ENCODE assay signal across 17 cellular contexts in the genomic region with DNA sequence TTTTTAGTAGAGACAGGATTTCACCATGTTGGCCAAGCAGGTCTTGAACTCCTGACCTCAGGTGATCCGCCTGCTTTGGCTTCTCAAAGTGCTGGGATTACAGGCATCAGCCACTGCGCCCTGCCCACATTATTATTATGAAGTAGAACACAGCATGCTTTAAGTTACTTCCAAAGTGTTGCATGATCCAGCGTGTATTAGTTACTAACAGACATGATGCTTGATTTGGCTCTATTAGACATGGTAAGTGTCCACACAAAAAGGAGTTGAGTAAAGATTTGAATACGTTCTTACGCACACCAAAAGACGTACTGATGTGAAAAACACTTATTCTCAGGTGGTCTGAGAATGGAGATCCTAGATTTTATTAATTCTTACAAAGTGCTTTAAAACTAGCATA. TPM values are rescaled to one million over a fixed set of nuclear protein-coding genes. Genes with fewer than 3 reads are reported as not detected.
DNase-seq lines count a peak whose midpoint lies in the region; ATAC-seq and TF ChIP-seq lines count a peak whose summit lies in the region.
"Had no signal": no experiment of that assay in that cellular context is flagged by ENCODE, and none has a peak within 500 bp of the region (broad histone marks: within the 10 kb centered on the region; RNA-seq: fewer than 3 reads in every experiment).

No MANE protein-coding gene starts in this region.

- H3K27me3 Mint-ChIP-seq in central memory CD8-positive, alpha-beta T cell: no peaks in the 10 kb centered on the region
- H3K27me3 Mint-ChIP-seq: B cell; CD4-positive, alpha-beta T cell had no signal

- no peak overlapping the region for H3K9ac ChIP-seq in SK-N-SH
- H3K9ac ChIP-seq: BLaER1 treated with 17β-estradiol and CSF1 and Interleukin-3, amounts not matched to agents 10 nM and 100 nM had no signal

- ATAC-seq in SK-N-SH treated with all-trans-retinoic acid at 6 μM for 48 hours: no peak
- ATAC-seq in central memory CD8-positive, alpha-beta T cell (replicated peaks; ENCODE audit: extremely low read depth, poor library complexity, severe bottlenecking): no peak
- ATAC-seq in GM19395 (IDR thresholded peaks at IDR 0.05; ENCODE audit: unreplicated experiment): no peak
- ATAC-seq: A549; CD8-positive, alpha-beta T cell had no signal

- no peaks in the 10 kb centered on the region for H3K36me3 ChIP-seq in SK-N-SH (replicated peaks in 1 of 2; ENCODE audit: control insufficient read depth in 1 of 2, insufficient read depth in 2 of 2, low read length in 1 of 2)
- H3K36me3 ChIP-seq: BLaER1 treated with 17β-estradiol and CSF1 and Interleukin-3, amounts not matched to agents 10 nM and 100 nM had no signal

- no peak overlapping the region for H3K4me3 ChIP-seq in SK-N-SH (ENCODE audit: low read depth in 2 of 2, low read length in 1 of 2)
- H3K4me3 ChIP-seq: A549; BLaER1 treated with 17β-estradiol and CSF1 and Interleukin-3, amounts not matched to agents 10 nM and 100 nM had no signal

- H3K9me2 ChIP-seq in SK-N-SH: no peaks in the 10 kb centered on the region

- POLR2A ChIA-PET in SK-N-SH (lab: Yijun Ruan, JAX): no interaction called here

- DNase-seq in SK-N-SH (no peak), medulla oblongata (ENCODE audit: extremely low spot score) (no peak)
- DNase-seq in central memory CD8-positive, alpha-beta T cell (ENCODE audit: low spot score in 2 of 2): no peak
- DNase-seq: AML-193; Caco-2; Calu3; CD4-positive, alpha-beta T cell; CD8-positive, alpha-beta T cell; DMS79 treated with DMSO at 0.1 percent for 48 hours; GF-D8 had no signal

- no peaks in the 10 kb centered on the region for H3K36me3 Mint-ChIP-seq in central memory CD8-positive, alpha-beta T cell (ENCODE audit: insufficient read depth)
- H3K36me3 Mint-ChIP-seq: CD8-positive, alpha-beta T cell had no signal

- TF ChIP-seq RAD21 in SK-N-SH (IDR thresholded peaks at IDR 0.05; ENCODE audit: low read length): no peak

- H3F3A ChIP-seq in SK-N-SH (replicated peaks; ENCODE audit: insufficient read depth): peaks cover 3% of the 10 kb centered on the region

- H3K27ac Mint-ChIP-seq in central memory CD8-positive, alpha-beta T cell (ENCODE audit: low read depth): peak overlapping the region; percentile 32
- H3K27ac Mint-ChIP-seq: B cell; CD4-positive, alpha-beta T cell; CD8-positive, alpha-beta T cell had no signal

- no peaks in the 10 kb centered on the region for H4K20me1 ChIP-seq in SK-N-SH (ENCODE audit: insufficient read depth)
- H4K20me1 ChIP-seq: BLaER1 treated with 17β-estradiol and CSF1 and Interleukin-3, amounts not matched to agents 10 nM and 100 nM had no signal

- TF ChIP-seq EP300 in SK-N-SH (IDR thresholded peaks at IDR 0.05; ENCODE audit: borderline replicate concordance in 1 of 2, low read depth in 1 of 2, low read length in 1 of 2): no peak

- H3K9me3 Mint-ChIP-seq in central memory CD8-positive, alpha-beta T cell: peaks cover 5% of the 10 kb centered on the region
- H3K9me3 Mint-ChIP-seq: CD4-positive, alpha-beta T cell had no signal

- H2AFZ ChIP-seq in SK-N-SH (ENCODE audit: low read depth): no peak overlapping the region

- H3K27me3 ChIP-seq in SK-N-SH (ENCODE audit: insufficient read depth): no peaks in the 10 kb centered on the region
- H3K27me3 ChIP-seq: BLaER1 treated with 17β-estradiol and CSF1 and Interleukin-3, amounts not matched to agents 10 nM and 100 nM had no signal

- no peaks in the 10 kb centered on the region for H3K4me1 Mint-ChIP-seq in central memory CD8-positive, alpha-beta T cell

- no peaks in the 10 kb centered on the region for H3K9me3 ChIP-seq in SK-N-SH
- H3K9me3 ChIP-seq: A549; BLaER1 treated with 17β-estradiol and CSF1 and Interleukin-3, amounts not matched to agents 10 nM and 100 nM had no signal

- WGBS in SK-N-SH (ENCODE audit: low lambda C conversion rate): 92% methylated on average over 6 of the region's 6 CpGs

- CTCF ChIA-PET in SK-N-SH (lab: Yijun Ruan, JAX): interaction anchor here (0.7 to 1.1 kb wide), 2 partner anchors 17 to 167 kb away, joined by 3 read pairs; no protein-coding TSS in a partner anchor

- H3K79me2 ChIP-seq in SK-N-SH (ENCODE audit: insufficient read depth): no peaks in the 10 kb centered on the region

- peaks cover 12 to 19% of the 10 kb centered on the region in 2 experiments; a peak in 3 of 4 replicates for H3K4me1 ChIP-seq in SK-N-SH (ENCODE audit: control insufficient read depth in 1 of 2, insufficient read depth in 2 of 2, low read depth in 1 of 2, low read length in 1 of 2)
- H3K4me1 ChIP-seq: BLaER1 treated with 17β-estradiol and CSF1 and Interleukin-3, amounts not matched to agents 10 nM and 100 nM had no signal

- no peak overlapping the region for H3K4me3 Mint-ChIP-seq in central memory CD8-positive, alpha-beta T cell
- H3K4me3 Mint-ChIP-seq: B cell; CD4-positive, alpha-beta T cell; CD8-positive, alpha-beta T cell had no signal

- TF ChIP-seq CTCF in SK-N-SH (IDR thresholded peaks at IDR 0.05): no peak

- H3K4me2 ChIP-seq in SK-N-SH: no peak overlapping the region
- H3K4me2 ChIP-seq: A549; BLaER1 treated with 17β-estradiol and CSF1 and Interleukin-3, amounts not matched to agents 10 nM and 100 nM had no signal

- H3K27ac ChIP-seq in SK-N-SH (ENCODE audit: low read depth in 2 of 2, low read length in 1 of 2): no peak overlapping the region
- H3K27ac ChIP-seq: 22Rv1; A549; BLaER1 treated with 17β-estradiol and CSF1 and Interleukin-3, amounts not matched to agents 10 nM and 100 nM; C4-2B had no signal

TF ChIP-seq in SK-N-SH treated with all-trans-retinoic acid at 6 μM for 48 hours, 23 proteins besides CTCF, POLR2A, EP300 and RAD21:
- TF ChIP-seq ZNF70 (CRISPR knock-in tag; IDR thresholded peaks at IDR 0.05) (peak; percentile 65; the same call in 1 of the 2 replicates), RARB (CRISPR knock-in tag; IDR thresholded peaks at IDR 0.05) (no peak)

TF ChIP-seq in SK-N-SH, 30 proteins besides CTCF, POLR2A, EP300 and RAD21 (continues in another document):
- TF ChIP-seq, protein P1, sequence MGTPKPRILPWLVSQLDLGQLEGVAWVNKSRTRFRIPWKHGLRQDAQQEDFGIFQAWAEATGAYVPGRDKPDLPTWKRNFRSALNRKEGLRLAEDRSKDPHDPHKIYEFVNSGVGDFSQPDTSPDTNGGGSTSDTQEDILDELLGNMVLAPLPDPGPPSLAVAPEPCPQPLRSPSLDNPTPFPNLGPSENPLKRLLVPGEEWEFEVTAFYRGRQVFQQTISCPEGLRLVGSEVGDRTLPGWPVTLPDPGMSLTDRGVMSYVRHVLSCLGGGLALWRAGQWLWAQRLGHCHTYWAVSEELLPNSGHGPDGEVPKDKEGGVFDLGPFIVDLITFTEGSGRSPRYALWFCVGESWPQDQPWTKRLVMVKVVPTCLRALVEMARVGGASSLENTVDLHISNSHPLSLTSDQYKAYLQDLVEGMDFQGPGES (IDR thresholded peaks at IDR 0.05; ENCODE audit: low read depth, low read length): no peak
- TF ChIP-seq RXRA (IDR thresholded peaks at IDR 0.05; ENCODE audit: borderline replicate concordance, low read depth) (no peak), TEAD4 (IDR thresholded peaks at IDR 0.05; ENCODE audit: borderline replicate concordance, insufficient read depth) (no peak), MXI1 (IDR thresholded peaks at IDR 0.05; ENCODE audit: low read depth, low read length) (no peak), TAF1 (IDR thresholded peaks at IDR 0.05; ENCODE audit: borderline replicate concordance, low read depth, low read length) (no peak), GATA2 (CRISPR knock-in tag; IDR thresholded peaks at IDR 0.05) (no peak), ZBTB33 (IDR thresholded peaks at IDR 0.05; ENCODE audit: borderline replicate concordance, low read depth) (no peak), YY1 (IDR thresholded peaks at IDR 0.05; ENCODE audit: low read depth) (no peak), POLR2AphosphoS5 (IDR thresholded peaks at IDR 0.05; ENCODE audit: low read depth, low read length) (no peak), FOSL2 (IDR thresholded peaks at IDR 0.05; ENCODE audit: borderline replicate concordance, low read depth) (no peak), JUND (IDR thresholded peaks at IDR 0.05) (no peak), NRF1 (IDR thresholded peaks at IDR 0.05; ENCODE audit: low read depth, low read length) (no peak), GABPA (IDR thresholded peaks at IDR 0.05; ENCODE audit: low read depth) (no peak), RFX5 (IDR thresholded peaks at IDR 0.05; ENCODE audit: low read length) (no peak)
- TF ChIP-seq, protein P2, sequence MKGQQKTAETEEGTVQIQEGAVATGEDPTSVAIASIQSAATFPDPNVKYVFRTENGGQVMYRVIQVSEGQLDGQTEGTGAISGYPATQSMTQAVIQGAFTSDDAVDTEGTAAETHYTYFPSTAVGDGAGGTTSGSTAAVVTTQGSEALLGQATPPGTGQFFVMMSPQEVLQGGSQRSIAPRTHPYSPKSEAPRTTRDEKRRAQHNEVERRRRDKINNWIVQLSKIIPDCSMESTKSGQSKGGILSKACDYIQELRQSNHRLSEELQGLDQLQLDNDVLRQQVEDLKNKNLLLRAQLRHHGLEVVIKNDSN (IDR thresholded peaks at IDR 0.05; ENCODE audit: borderline replicate concordance, low read depth): no peak
- TF ChIP-seq, protein P3, sequence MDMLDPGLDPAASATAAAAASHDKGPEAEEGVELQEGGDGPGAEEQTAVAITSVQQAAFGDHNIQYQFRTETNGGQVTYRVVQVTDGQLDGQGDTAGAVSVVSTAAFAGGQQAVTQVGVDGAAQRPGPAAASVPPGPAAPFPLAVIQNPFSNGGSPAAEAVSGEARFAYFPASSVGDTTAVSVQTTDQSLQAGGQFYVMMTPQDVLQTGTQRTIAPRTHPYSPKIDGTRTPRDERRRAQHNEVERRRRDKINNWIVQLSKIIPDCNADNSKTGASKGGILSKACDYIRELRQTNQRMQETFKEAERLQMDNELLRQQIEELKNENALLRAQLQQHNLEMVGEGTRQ (IDR thresholded peaks at IDR 0.05; ENCODE audit: borderline replicate concordance, low read depth, low read length): no peak

RNA-seq across cellular contexts. Expression of gene SLC38A11, which starts 50.0 kb away (rescaled TPM):
- polyA plus RNA-seq in SK-N-SH (2012; rRNA removed): not detected in 2 replicates
- polyA plus RNA-seq in SK-N-SH (2012; cell fraction: cytosol; rRNA removed): 0.01 and 0.05 TPM in 2 replicates
- 0.05 TPM in 1 of 2 replicates, not detected in the other for polyA plus RNA-seq in SK-N-SH (2012; cell fraction: nucleus; rRNA removed)
